Comparison of ENCODE assay signal across 22 cellular contexts in the genomic region with DNA sequence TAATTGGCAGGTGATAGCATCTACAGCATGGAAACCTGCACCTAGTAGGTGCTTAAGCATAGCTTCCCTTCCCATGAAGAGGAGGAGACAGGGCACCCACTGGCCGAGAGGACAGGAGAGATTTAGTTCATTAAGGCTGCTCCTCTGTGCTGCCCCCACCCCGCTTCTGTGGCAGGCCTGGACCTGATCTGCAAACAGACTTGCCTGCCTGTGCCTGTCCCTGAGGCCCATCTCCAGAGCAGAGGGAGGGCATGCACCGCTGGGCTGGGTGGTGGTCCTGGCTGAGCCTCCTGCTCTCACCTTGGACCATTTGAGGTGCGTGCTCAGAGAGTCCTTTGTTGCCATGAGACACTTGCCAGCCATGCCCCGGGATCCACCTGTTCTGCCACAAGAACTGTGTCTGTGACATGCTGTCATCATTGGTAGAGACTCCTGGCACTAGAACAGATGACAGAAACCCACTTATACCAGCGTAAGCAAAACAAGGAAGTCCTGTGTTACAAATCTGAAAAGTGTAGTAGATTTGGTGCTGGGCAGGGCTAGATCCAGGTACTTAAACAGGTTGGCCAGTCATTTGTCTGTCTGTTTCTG. TPM values are rescaled to one million over a fixed set of nuclear protein-coding genes. Genes with fewer than 3 reads are reported as not detected.
DNase-seq lines count a peak whose midpoint lies in the region; ATAC-seq and TF ChIP-seq lines count a peak whose summit lies in the region.
"Had no signal": no experiment of that assay in that cellular context is flagged by ENCODE, and none has a peak within 500 bp of the region (broad histone marks: within the 10 kb centered on the region; RNA-seq: fewer than 3 reads in every experiment).

No MANE protein-coding gene starts in this region.

- H3K79me2 ChIP-seq in mammary epithelial cell (ENCODE audit: insufficient read depth, low read length) = peaks cover 7% of the 10 kb centered on the region

- H3K36me3 ChIP-seq in mammary epithelial cell (ENCODE audit: insufficient read depth, low read length) = peaks cover 2% of the 10 kb centered on the region

- no peaks in the 10 kb centered on the region for H3K9me3 Mint-ChIP-seq in progenitor cell of endocrine pancreas (ENCODE audit: low read depth)
- H3K9me3 Mint-ChIP-seq: activated naive CD4-positive, alpha-beta T cell treated with anti-CD3 and anti-CD28 coated beads for 36 hours; CD8-positive, alpha-beta memory T cell; stimulated activated naive B cell treated with anti-CD40 and anti-IgM and Interleukin-4, amounts not matched to agents 10 μg/mL and 1 μg/mL and 100 μg/mL, for 72 hours had no signal

- ATAC-seq in HG02678 (IDR thresholded peaks at IDR 0.05; ENCODE audit: unreplicated experiment) (no peak), GM19467 (IDR thresholded peaks at IDR 0.05; ENCODE audit: unreplicated experiment) (no peak)
- ATAC-seq: activated CD4-positive, CD25-positive, alpha-beta regulatory T cell treated with anti-CD3 and anti-CD28 coated beads, Interleukin-2, amount 50 U/mL, for 24 hours; left cardiac atrium; stimulated activated naive B cell treated with anti-CD40 and anti-IgM and Interleukin-4, amounts not matched to agents 10 μg/mL and 1 μg/mL and 100 μg/mL, for 72 hours; T-helper 17 cell had no signal

- DNase-seq in G401 (ENCODE audit: low spot score) (peak; percentile 11), NCI-H345 (lab: John Stamatoyannopoulos, UW) (peak; percentile 66), mammary epithelial cell (peak; percentile 53), progenitor cell of endocrine pancreas (ENCODE audit: low spot score, unreplicated experiment) (no peak), amygdala (lab: John Stamatoyannopoulos, UW) (no peak), SHP77 (lab: John Stamatoyannopoulos, UW) (no peak)
- DNase-seq: activated CD8-positive, alpha-beta memory T cell treated with anti-CD3 and anti-CD28 coated beads, Interleukin-2, amount 50 U/mL, for 4 hours; activated naive CD4-positive, alpha-beta T cell treated with anti-CD3 and anti-CD28 coated beads for 36 hours; CD8-positive, alpha-beta memory T cell; dermis blood vessel endothelial cell; left cardiac atrium; NCI-H1436 treated with DMSO at 0.1 percent for 48 hours; NK-92 treated with Interleukin-12 subunit alpha and Interleukin-12 subunit beta, amount 100 ng/mL, for 24 hours; pancreas; SHP77 treated with DMSO at 0.1 percent for 48 hours; stimulated activated naive B cell treated with anti-CD40 and anti-IgM and Interleukin-4, amounts not matched to agents 10 μg/mL and 1 μg/mL and 100 μg/mL, for 72 hours; T-helper 17 cell had no signal

- peaks cover 3% of the 10 kb centered on the region for H3K4me1 Mint-ChIP-seq in progenitor cell of endocrine pancreas (ENCODE audit: low read depth)

- no peaks in the 10 kb centered on the region for H4K20me1 ChIP-seq in mammary epithelial cell (ENCODE audit: insufficient read depth, low read length)

- in situ Hi-C loops in G401 (cut with HindIII; ENCODE audit: low sequenced_read_pairs) (no loop called here), mammary epithelial cell (cut with MboI; ENCODE audit: low sequenced_read_pairs in 2 of 2) (no loop called here)

- peak overlapping the region; percentile 16 for H3K4me2 ChIP-seq in mammary epithelial cell (ENCODE audit: insufficient read depth, low read depth, low read length)
- H3K4me2 ChIP-seq: KMS-11 had no signal

- no peaks in the 10 kb centered on the region for H3K27me3 Mint-ChIP-seq in progenitor cell of endocrine pancreas
- H3K27me3 Mint-ChIP-seq: CD8-positive, alpha-beta memory T cell; T-helper 17 cell had no signal

- no peaks in the 10 kb centered on the region for H3K9me3 ChIP-seq in mammary epithelial cell (replicated peaks; ENCODE audit: insufficient read depth, low read length)
- H3K9me3 ChIP-seq: mucosa of descending colon, pancreas had no signal

- no peak overlapping the region for H3K9ac ChIP-seq in mammary epithelial cell (ENCODE audit: insufficient read depth, low read length)
- H3K9ac ChIP-seq: KMS-11 had no signal

- 0% methylated on average over 6 of the region's 6 CpGs for WGBS in mammary epithelial cell (ENCODE audit: low coverage, missing lambda C conversion rate)

- intact Hi-C loops in mammary epithelial cell (cut with micrococcal nuclease) = loop anchor here (2.0 kb wide), 1 partner anchor 19 kb away; no protein-coding TSS in a partner anchor

- H3K4me1 ChIP-seq in mammary epithelial cell (ENCODE audit: insufficient read depth, low read length) = peaks cover 51% of the 10 kb centered on the region
- H3K4me1 ChIP-seq: pancreas had no signal

- no peak overlapping the region for H2AFZ ChIP-seq in mammary epithelial cell (ENCODE audit: low read depth, low read length)

- CTCF ChIA-PET in mammary epithelial cell (lab: Charles Lee; ENCODE audit: low non-redundant PET) = no interaction called here

- H3K36me3 Mint-ChIP-seq in progenitor cell of endocrine pancreas (ENCODE audit: insufficient read depth) = peaks cover 10% of the 10 kb centered on the region
- H3K36me3 Mint-ChIP-seq: CD8-positive, alpha-beta memory T cell; stimulated activated naive B cell treated with anti-CD40 and anti-IgM and Interleukin-4, amounts not matched to agents 10 μg/mL and 1 μg/mL and 100 μg/mL, for 72 hours had no signal

- no peak overlapping the region for H3K4me3 Mint-ChIP-seq in progenitor cell of endocrine pancreas (ENCODE audit: low read depth)
- H3K4me3 Mint-ChIP-seq: activated naive CD4-positive, alpha-beta T cell treated with anti-CD3 and anti-CD28 coated beads for 36 hours; CD8-positive, alpha-beta memory T cell; stimulated activated naive B cell treated with anti-CD40 and anti-IgM and Interleukin-4, amounts not matched to agents 10 μg/mL and 1 μg/mL and 100 μg/mL, for 72 hours; T-helper 17 cell had no signal

- H3K27ac Mint-ChIP-seq in progenitor cell of endocrine pancreas = peak overlapping the region; percentile 74
- H3K27ac Mint-ChIP-seq: activated naive CD4-positive, alpha-beta T cell treated with anti-CD3 and anti-CD28 coated beads for 36 hours; CD8-positive, alpha-beta memory T cell; stimulated activated naive B cell treated with anti-CD40 and anti-IgM and Interleukin-4, amounts not matched to agents 10 μg/mL and 1 μg/mL and 100 μg/mL, for 72 hours; T-helper 17 cell had no signal

- TF ChIP-seq CTCF in mammary epithelial cell (conservative IDR thresholded peaks at IDR 0.05 in 1 of 2, IDR thresholded peaks at IDR 0.05 in 1 of 2; ENCODE audit: extremely low read depth in 1 of 2, insufficient read depth in 1 of 2, low read depth in 1 of 2, low read length in 2 of 2) = no peak
- TF ChIP-seq CTCF in progenitor cell of endocrine pancreas (IDR thresholded peaks at IDR 0.05; ENCODE audit: unreplicated experiment) = no peak

- dilution Hi-C loops in mammary epithelial cell (cut with HindIII; ENCODE audit: low sequenced_read_pairs) = loop anchor here (5.0 to 10.0 kb wide), 2 partner anchors 36 to 389 kb away; partner anchors contain the start of genes ATP6V0B, B4GALT2 and DPH2

- no peak overlapping the region for H3K4me3 ChIP-seq in mammary epithelial cell (replicated peaks in 1 of 3; ENCODE audit: insufficient read depth in 1 of 3, low read depth in 2 of 3, low read length in 3 of 3)
- H3K4me3 ChIP-seq: mucosa of descending colon, pancreas had no signal

- no TSS peak for BruUV-seq in mammary epithelial cell (replicated peaks; lab: Mats Ljungman, UMichigan)

- no peaks in the 10 kb centered on the region for H3K27me3 ChIP-seq in mammary epithelial cell (ENCODE audit: insufficient read depth, low read length)
- H3K27me3 ChIP-seq: pancreas had no signal

- H3K27ac ChIP-seq in mammary epithelial cell (ENCODE audit: insufficient read depth, low read depth, low read length) = no peak overlapping the region
- H3K27ac ChIP-seq: KMS-11, pancreas had no signal

RNA-seq across cellular contexts. Expression of gene PTPRF, which starts 55.5 kb away (rescaled TPM):
- 46.6 and 61.3 TPM in 2 replicates for total RNA-seq in G401 (2014; rRNA removed; shearing (Covaris generic))
- total RNA-seq in mammary epithelial cell (100 to 1,000 TPM; 152 to 200 TPM), progenitor cell of endocrine pancreas (482 and 520 TPM in 2 replicates)
- polyA plus RNA-seq in mammary epithelial cell = 131 TPM
- 442 TPM for polyA minus RNA-seq in mammary epithelial cell
- polyA plus RNA-seq: CD8-positive, alpha-beta memory T cell had no signal

Comparison
In these comparisons a context has a peak if more than half of its experiments do, and no peak if none do; other contexts are left out.
1. DNase-seq: peak in G401 (single experiment), NCI-H345 (single experiment) and mammary epithelial cell (single experiment); none in progenitor cell of endocrine pancreas (single experiment), amygdala (0 of 56) and SHP77 (0 of 2).